Comparison of ENCODE assay signal across 14 cellular contexts in genomic region chr7:73828972-73829371, GRCh38. TPM values are rescaled to one million over a fixed set of nuclear protein-coding genes. Genes with fewer than 3 reads are reported as not detected.
A peak's percentile ranks its signal among the peaks of the same experiment; 100 is the strongest.
DNase-seq lines count a peak whose midpoint lies in the region; ATAC-seq and TF ChIP-seq lines count a peak whose summit lies in the region.
"Had no signal": no experiment of that assay in that cellular context is flagged by ENCODE, and none has a peak within 500 bp of the region (broad histone marks: within the 10 kb centered on the region; RNA-seq: fewer than 3 reads in every experiment).

No MANE protein-coding gene starts in this region.

- no peak overlapping the region for H4K5ac ChIP-seq in H9 (ENCODE audit: insufficient read length, low read depth, low read length)

- H4K91ac ChIP-seq in H9 (ENCODE audit: insufficient read length, low read depth, low read length) (no peak overlapping the region), mesenchymal stem cell (ENCODE audit: low read length) (no peak overlapping the region)

- TF ChIP-seq CTCF in H9 (conservative IDR thresholded peaks at IDR 0.05), result no peak
- TF ChIP-seq CTCF in WTC11 (IDR thresholded peaks at IDR 0.05), result no peak
- no peak for TF ChIP-seq CTCF in transverse colon (IDR thresholded peaks at IDR 0.05)

- H3K79me1 ChIP-seq in H9 (ENCODE audit: insufficient read depth, low read depth, low read length, poor library complexity, severe bottlenecking), result no peaks in the 10 kb centered on the region
- H3K79me1 ChIP-seq in mesenchymal stem cell (replicated peaks; ENCODE audit: low read length, poor library complexity, severe bottlenecking), result no peaks in the 10 kb centered on the region

- peaks cover 9% of the 10 kb centered on the region for H3K23me2 ChIP-seq in H9 (ENCODE audit: insufficient read length, low read depth, low read length, poor library complexity, severe bottlenecking)

- H3K4me3 Mint-ChIP-seq in H9, result no peak overlapping the region
- H3K4me3 Mint-ChIP-seq in WTC11, result peak overlapping the region; percentile 24
- H3K4me3 Mint-ChIP-seq: activated CD4-positive, alpha-beta memory T cell treated with anti-CD3 and anti-CD28 coated beads, Interleukin-2, amount 10 ng/mL, durations not matched to agents 7 days and 5 days had no signal

- H3K27me3 Mint-ChIP-seq in H9 (ENCODE audit: low read depth) (peaks cover 18% of the 10 kb centered on the region), WTC11 (ENCODE audit: low read depth) (peaks cover 2% of the 10 kb centered on the region)

- no peak overlapping the region for H2BK20ac ChIP-seq in H9 (ENCODE audit: low read depth, low read length, poor library complexity, severe bottlenecking)

- H2AK5ac ChIP-seq in H9 (ENCODE audit: insufficient read length, low read length) (no peak overlapping the region), mesenchymal stem cell (ENCODE audit: low read length, severe bottlenecking) (peak overlapping the region; percentile 21)

- H3K4me1 Mint-ChIP-seq in H9 (peaks cover 67 to 75% of the 10 kb centered on the region in 2 experiments), WTC11 (peaks cover 75% of the 10 kb centered on the region)

- DNase-seq in H9 (no peak), WTC11 (ENCODE audit: low spot score) (no peak), mesenchymal stem cell (no peak), transverse colon (no peak), SW 1271 (lab: John Stamatoyannopoulos, UW) (no peak)
- DNase-seq: activated CD4-positive, alpha-beta memory T cell treated with anti-CD3 and anti-CD28 coated beads, Interleukin-2, amount 10 ng/mL, durations not matched to agents 7 days and 5 days; amygdala; EL had no signal

- no peak for TF ChIP-seq EP300 in transverse colon (IDR thresholded peaks at IDR 0.05; ENCODE audit: low read depth)

- H3K79me2 ChIP-seq in H9 (ENCODE audit: insufficient read depth, low read length), result no peaks in the 10 kb centered on the region

- intact Hi-C loops in transverse colon (cut with DNase I; ENCODE audit: low total_unique reads), result no loop called here

- H3K36me3 ChIP-seq in mesenchymal stem cell (ENCODE audit: control insufficient read depth in 1 of 2, insufficient read depth in 2 of 2, low read depth in 1 of 2, low read length in 2 of 2) (no peaks in the 10 kb centered on the region), transverse colon (no peaks in the 10 kb centered on the region)
- H3K36me3 ChIP-seq: SJSA1 had no signal

- H4K8ac ChIP-seq in H9 (replicated peaks; ENCODE audit: insufficient read length, low read depth, low read length), result no peak overlapping the region
- peak overlapping the region; percentile 12 for H4K8ac ChIP-seq in mesenchymal stem cell (ENCODE audit: low read length)

- H3K4me2 ChIP-seq in H9 (ENCODE audit: insufficient read depth, insufficient read length, low read length), result no peak overlapping the region
- no peak overlapping the region for H3K4me2 ChIP-seq in mesenchymal stem cell (ENCODE audit: low read length, poor library complexity, severe bottlenecking)

- H2BK120ac ChIP-seq in H9 (ENCODE audit: low read depth, low read length, poor library complexity, severe bottlenecking), result no peak overlapping the region
- H2BK120ac ChIP-seq in mesenchymal stem cell (ENCODE audit: low read depth, low read length), result no peak overlapping the region

- no CpG with 5 or more reads among the region's 5 CpGs for WGBS in H9 (ENCODE audit: extremely low coverage, insufficient read length, low lambda C conversion rate)
- 97% methylated on average over 5 of the region's 5 CpGs for WGBS in mesenchymal stem cell
- WGBS in transverse colon (ENCODE audit: low coverage in 1 of 2), 2 donors, result 48 to 100% methylated on average over 1 to 5 of the region's 5 CpGs

- H3K9me3 Mint-ChIP-seq in H9 (peaks cover 0 to 4% of the 10 kb centered on the region in 2 experiments; a peak in 3 of 5 replicates), WTC11 (no peaks in the 10 kb centered on the region)
- H3K9me3 Mint-ChIP-seq: activated CD4-positive, alpha-beta memory T cell treated with anti-CD3 and anti-CD28 coated beads, Interleukin-2, amount 10 ng/mL, durations not matched to agents 7 days and 5 days had no signal

- no peak overlapping the region for H3K23ac ChIP-seq in H9 (ENCODE audit: insufficient read length, low read depth, low read length)
- no peak overlapping the region for H3K23ac ChIP-seq in mesenchymal stem cell (ENCODE audit: low read length in 2 of 2)

- POLR2A ChIA-PET in WTC11 (lab: Charles Lee), result interaction anchor here (0.8 to 5.7 kb wide), 4 partner anchors 12 to 88 kb away, joined by 3 to 91 read pairs (median 9); partner anchors contain the start of genes ABHD11 and METTL27

- no peak overlapping the region for H3K4me3 ChIP-seq in mesenchymal stem cell (ENCODE audit: insufficient read depth in 1 of 2, low read depth in 1 of 2, low read length in 2 of 2)
- H3K4me3 ChIP-seq in transverse colon, result peak overlapping the region in 2 of 4 donors; percentile 56 to 62
- H3K4me3 ChIP-seq: SJSA1 had no signal

- H2BK15ac ChIP-seq in H9 (ENCODE audit: low read depth, low read length) (no peak overlapping the region), mesenchymal stem cell (ENCODE audit: low read depth, poor library complexity, severe bottlenecking) (peak overlapping the region; percentile 52)

- no peak overlapping the region for H3T11ph ChIP-seq in H9 (ENCODE audit: low read length)

- H2BK5ac ChIP-seq in H9 (ENCODE audit: insufficient read length, low read length), result no peak overlapping the region
- no peak overlapping the region for H2BK5ac ChIP-seq in mesenchymal stem cell (ENCODE audit: low read depth, low read length, poor library complexity, severe bottlenecking)

- TF ChIP-seq POLR2A in transverse colon (IDR thresholded peaks at IDR 0.05), result no peak

- no peak overlapping the region for H3K56ac ChIP-seq in H9 (ENCODE audit: insufficient read length, low read depth, low read length)

- H3K18ac ChIP-seq in H9 (ENCODE audit: insufficient read length, low read depth, low read length) (no peak overlapping the region), mesenchymal stem cell (ENCODE audit: low read depth in 1 of 2, low read length in 2 of 2) (no peak overlapping the region)

- H3K27ac Mint-ChIP-seq in H9, result peak overlapping the region in 1 of 3 experiments; percentile 79; a peak in 2 of 7 replicates
- peak overlapping the region; percentile 95 for H3K27ac Mint-ChIP-seq in WTC11
- H3K27ac Mint-ChIP-seq: activated CD4-positive, alpha-beta memory T cell treated with anti-CD3 and anti-CD28 coated beads, Interleukin-2, amount 10 ng/mL, durations not matched to agents 7 days and 5 days; CD14-positive monocyte had no signal

- H3K14ac ChIP-seq in H9 (ENCODE audit: insufficient read depth, low read length) (no peak overlapping the region; the same call in 1 of the 2 replicates), mesenchymal stem cell (ENCODE audit: low read length in 2 of 2) (no peak overlapping the region)

- H3K9ac ChIP-seq in H9 (ENCODE audit: extremely low read depth, insufficient read length, low read length), result no peak overlapping the region
- H3K9ac ChIP-seq in mesenchymal stem cell (ENCODE audit: low read length), result no peak overlapping the region

- H3K27ac ChIP-seq in H9 (ENCODE audit: insufficient read length, low read depth, low read length), result no peak overlapping the region
- no peak overlapping the region for H3K27ac ChIP-seq in mesenchymal stem cell (ENCODE audit: low read length, poor library complexity, severe bottlenecking)
- peak overlapping the region; percentile 87 to 98 (median 93) for H3K27ac ChIP-seq in transverse colon
- H3K27ac ChIP-seq: SJSA1 had no signal

- in situ Hi-C loops in transverse colon (cut with MboI; ENCODE audit: low pct_ligation_motif_present in 1 of 4, low pct_unique_long_range_greater_than_20kb in 1 of 4, low sequenced_read_pairs in 3 of 4), result no loop called here

- ATAC-seq in WTC11 (no peak), HG03378 (IDR thresholded peaks at IDR 0.05; ENCODE audit: unreplicated experiment) (no peak), HG03139 (IDR thresholded peaks at IDR 0.05; ENCODE audit: unreplicated experiment) (no peak)

- H3K9me3 ChIP-seq in H9 (ENCODE audit: control insufficient read depth, low read depth, low read length), result no peaks in the 10 kb centered on the region
- no peaks in the 10 kb centered on the region for H3K9me3 ChIP-seq in mesenchymal stem cell (ENCODE audit: control insufficient read depth, low read length)
- H3K9me3 ChIP-seq in transverse colon, result no peaks in the 10 kb centered on the region
- H3K9me3 ChIP-seq: SJSA1 had no signal

- H2BK12ac ChIP-seq in H9 (ENCODE audit: insufficient read length, low read depth, low read length) (peak overlapping the region; percentile 18), mesenchymal stem cell (ENCODE audit: low read length in 2 of 2) (peak overlapping the region in 1 of 2 experiments; percentile 38)

- H3K4ac ChIP-seq in H9 (ENCODE audit: low read depth, low read length), result no peak overlapping the region; the same call in 1 of the 2 replicates
- H3K4ac ChIP-seq in mesenchymal stem cell (ENCODE audit: low read depth in 1 of 2, low read length in 2 of 2), result no peak overlapping the region

- no peak overlapping the region for H2AFZ ChIP-seq in H9 (ENCODE audit: low read length)
- no peak overlapping the region for H2AFZ ChIP-seq in mesenchymal stem cell (ENCODE audit: low read depth, low read length)

- H3K4me1 ChIP-seq in H9 (ENCODE audit: insufficient read depth, low read length), result peaks cover 17% of the 10 kb centered on the region
- H3K4me1 ChIP-seq in mesenchymal stem cell (ENCODE audit: control insufficient read depth, insufficient read depth, low read depth, low read length), result peaks cover 32% of the 10 kb centered on the region
- peaks cover 17 to 59% (median 37%) of the 10 kb centered on the region in 4 donors for H3K4me1 ChIP-seq in transverse colon

- CTCF ChIA-PET in WTC11 (lab: Charles Lee), result interaction anchor here (0.7 to 7.9 kb wide), 6 partner anchors 12 to 216 kb away, joined by 3 to 68 read pairs (median 4); partner anchors contain the start of genes ABHD11, METTL27 and MLXIPL

- no peaks in the 10 kb centered on the region for H4K20me1 ChIP-seq in H9 (ENCODE audit: control insufficient read depth, insufficient read depth, insufficient read length)

- H3K36me3 Mint-ChIP-seq in H9 (ENCODE audit: insufficient read depth in 1 of 3, low read depth in 3 of 3) (peaks cover 0 to 5% (median 2%) of the 10 kb centered on the region in 3 experiments; a peak in 3 of 7 replicates), WTC11 (peaks cover 5% of the 10 kb centered on the region)

- H3K27me3 ChIP-seq in H9 (ENCODE audit: insufficient read depth, low read length), result no peaks in the 10 kb centered on the region
- no peaks in the 10 kb centered on the region for H3K27me3 ChIP-seq in mesenchymal stem cell (ENCODE audit: control insufficient read depth in 1 of 2, insufficient read depth in 1 of 2, low read length in 2 of 2)
- no peaks in the 10 kb centered on the region for H3K27me3 ChIP-seq in transverse colon
- H3K27me3 ChIP-seq: SJSA1 had no signal

RNA-seq across cellular contexts. Expression of gene CLDN4, which starts 1.8 kb away (rescaled TPM):
- 15.5 and 15.6 TPM in 2 replicates for total RNA-seq in H9 (2021)
- 32.0 to 54.3 TPM (median 52.5 TPM) in 3 replicates for total RNA-seq in WTC11 (2021)
- 0.18 TPM for polyA plus RNA-seq in mesenchymal stem cell (2013, experiment 1 of 2)
- 0.14 TPM for polyA plus RNA-seq in mesenchymal stem cell (2013, experiment 2 of 2)
- total RNA-seq in transverse colon, result 1,000 to 10,000 TPM in 1 of 4 donors, 100 to 1,000 TPM in 3; 555 to 1,122 (median 815) TPM
- polyA plus RNA-seq: CD14-positive monocyte had no signal

RNA-seq across cellular contexts. Expression of gene METTL27, which starts 13.3 kb away (rescaled TPM):
- 13.5 and 14.9 TPM in 2 replicates for total RNA-seq in H9 (2021)
- total RNA-seq in WTC11 (2021), result 4.3 to 7.7 TPM (median 6.6 TPM) in 3 replicates
- 0.83 TPM for polyA plus RNA-seq in mesenchymal stem cell (2013, experiment 1 of 2)
- polyA plus RNA-seq in mesenchymal stem cell (2013, experiment 2 of 2), result 1.00 TPM
- 10 to 100 TPM in 1 of 4 donors, 1 to 10 TPM in 3; 2.6 to 29.5 (median 5.1) TPM for total RNA-seq in transverse colon

RNA-seq across cellular contexts. Expression of gene TMEM270, which starts 32.0 kb away (rescaled TPM):
- total RNA-seq in H9 (2021), result not detected in 2 replicates
- 0.28 TPM in 1 of 3 replicates, not detected in the others for total RNA-seq in WTC11 (2021)
- not detected for polyA plus RNA-seq in mesenchymal stem cell (2013, experiment 1 of 2)
- polyA plus RNA-seq in mesenchymal stem cell (2013, experiment 2 of 2), result not detected
- total RNA-seq in transverse colon, result not detected
- total RNA-seq: activated CD4-positive, alpha-beta memory T cell treated with anti-CD3 and anti-CD28 coated beads, Interleukin-2, amount 10 ng/mL, durations not matched to agents 7 days and 5 days; osteocyte; SJSA1 had no signal
- polyA plus RNA-seq: CD14-positive monocyte, esophagus had no signal

RNA-seq across cellular contexts. Expression of gene CLDN3, which starts 58.9 kb away (rescaled TPM):
- total RNA-seq in H9 (2021) (16.5 and 16.9 TPM in 2 replicates), WTC11 (2021) (20.7 to 35.1 TPM (median 34.8 TPM) in 3 replicates), transverse colon (1,000 to 10,000 TPM in 3 of 4 donors, 100 to 1,000 TPM in 1; 672 to 1,662 (median 1,512) TPM)
- not detected for polyA plus RNA-seq in mesenchymal stem cell (2013, experiment 1 of 2)
- polyA plus RNA-seq in mesenchymal stem cell (2013, experiment 2 of 2), result not detected
- total RNA-seq: activated CD4-positive, alpha-beta memory T cell treated with anti-CD3 and anti-CD28 coated beads, Interleukin-2, amount 10 ng/mL, durations not matched to agents 7 days and 5 days; osteocyte; SJSA1 had no signal
- polyA plus RNA-seq: CD14-positive monocyte had no signal

Comparison
In these comparisons a context has a peak if more than half of its experiments do, and no peak if none do; other contexts are left out.
1. H3K27ac ChIP-seq: peak in transverse colon (4 of 4); none in H9 (single experiment) and mesenchymal stem cell (single experiment).
2. RNA of gene CLDN4, which starts 1.8 kb away (total RNA-seq): 555 to 1,122 TPM in transverse colon; 32.0 to 54.3 TPM in WTC11 and 15.5 to 15.6 TPM in H9; every median in the first group is over 10 times any median in the second.